In genomic region chr9:112224401-112225289, GRCh38 we compare ENCODE assay signal across 9 cellular contexts. TPM values are rescaled to one million over a fixed set of nuclear protein-coding genes. Genes with fewer than 3 reads are reported as not detected.
DNase-seq lines count a peak whose midpoint lies in the region; ATAC-seq and TF ChIP-seq lines count a peak whose summit lies in the region.
"Had no signal": no experiment of that assay in that cellular context is flagged by ENCODE, and none has a peak within 500 bp of the region (broad histone marks: within the 10 kb centered on the region; RNA-seq: fewer than 3 reads in every experiment).

No MANE protein-coding gene starts in this region.

- no peak overlapping the region for H3K4me3 ChIP-seq in CD8-positive, alpha-beta memory T cell (ENCODE audit: low read length)
- H3K4me3 ChIP-seq in esophagus squamous epithelium (no peak overlapping the region), tibial artery (no peak overlapping the region)

- H3K9me3 ChIP-seq in CD8-positive, alpha-beta memory T cell (ENCODE audit: low read length): no peaks in the 10 kb centered on the region
- H3K9me3 ChIP-seq in esophagus squamous epithelium: no peaks in the 10 kb centered on the region
- H3K9me3 ChIP-seq in tibial artery: no peaks in the 10 kb centered on the region

- no peak for TF ChIP-seq POLR2A in esophagus squamous epithelium (IDR thresholded peaks at IDR 0.05)

- WGBS in esophagus squamous epithelium, 2 donors: 55 to 67% methylated on average over 4 of the region's 4 CpGs

- H3K4me3 Mint-ChIP-seq in CD8-positive, alpha-beta memory T cell: no peak overlapping the region

- no peaks in the 10 kb centered on the region for H3K9me3 Mint-ChIP-seq in CD8-positive, alpha-beta memory T cell

- peak overlapping the region in 4 of 8 donors; percentile 10 to 64 (median 51) for H3K27ac Mint-ChIP-seq in CD8-positive, alpha-beta memory T cell

- intact Hi-C loops in esophagus squamous epithelium (cut with DNase I): no loop called here
- intact Hi-C loops in tibial artery (cut with DNase I; ENCODE audit: low total_unique reads): no loop called here

- POLR2A ChIA-PET in CD8-positive, alpha-beta memory T cell (lab: Charles Lee): interaction anchor here (0.6 kb wide), 1 partner anchor 55 kb away, joined by 3 read pairs; no protein-coding TSS in a partner anchor

- TF ChIP-seq CTCF in esophagus squamous epithelium (IDR thresholded peaks at IDR 0.05) (no peak), tibial artery (IDR thresholded peaks at IDR 0.05) (no peak)

- H3K36me3 Mint-ChIP-seq in CD8-positive, alpha-beta memory T cell: peaks cover 13 to 71% (median 32%) of the 10 kb centered on the region in 3 donors

- H3K27ac ChIP-seq in CD8-positive, alpha-beta memory T cell (ENCODE audit: low read depth, low read length): peak overlapping the region; percentile 35
- H3K27ac ChIP-seq in esophagus squamous epithelium (peak overlapping the region; percentile 22 to 71 (median 50)), tibial artery (no peak overlapping the region)

- no peaks in the 10 kb centered on the region for H3K4me1 ChIP-seq in CD8-positive, alpha-beta memory T cell (ENCODE audit: insufficient read depth, low read length)
- peaks cover 0 to 21% (median 7%) of the 10 kb centered on the region in 3 donors for H3K4me1 ChIP-seq in esophagus squamous epithelium
- peaks cover 0 to 18% (median 0%) of the 10 kb centered on the region in 4 donors for H3K4me1 ChIP-seq in tibial artery

- peaks cover 12 to 16% (median 12%) of the 10 kb centered on the region in 3 donors for H3K4me1 Mint-ChIP-seq in CD8-positive, alpha-beta memory T cell

- no peak for DNase-seq in CD8-positive, alpha-beta memory T cell
- DNase-seq in esophagus squamous epithelium (lab: John Stamatoyannopoulos, UW) (no peak), tibial artery (no peak), hippocampal formation (lab: John Stamatoyannopoulos, UW) (no peak), midbrain (lab: John Stamatoyannopoulos, UW) (no peak)
- DNase-seq: DMS79 treated with DMSO at 0.1 percent for 48 hours had no signal

- ATAC-seq in GM21360 (IDR thresholded peaks at IDR 0.05; ENCODE audit: unreplicated experiment) (peak; percentile 58), HG03571 (IDR thresholded peaks at IDR 0.05; ENCODE audit: unreplicated experiment) (peak; percentile 68), GM21526 (IDR thresholded peaks at IDR 0.05; ENCODE audit: low FRiP score, unreplicated experiment) (no peak)

- H3K27me3 Mint-ChIP-seq in CD8-positive, alpha-beta memory T cell: no peaks in the 10 kb centered on the region

- CTCF ChIA-PET in CD8-positive, alpha-beta memory T cell (lab: Charles Lee): interaction anchor here (1.3 kb wide), 2 partner anchors 48 to 111 kb away, joined by 3 read pairs; no protein-coding TSS in a partner anchor

- H3K36me3 ChIP-seq in CD8-positive, alpha-beta memory T cell (ENCODE audit: insufficient read depth, low read length): peaks cover 31% of the 10 kb centered on the region
- H3K36me3 ChIP-seq in esophagus squamous epithelium (peaks cover 0 to 98% (median 3%) of the 10 kb centered on the region in 3 donors), tibial artery (peaks cover 26 to 51% (median 47%) of the 10 kb centered on the region in 3 donors)

- no peaks in the 10 kb centered on the region for H3K27me3 ChIP-seq in CD8-positive, alpha-beta memory T cell (ENCODE audit: insufficient read depth, low read length, poor library complexity, severe bottlenecking)
- no peaks in the 10 kb centered on the region for H3K27me3 ChIP-seq in esophagus squamous epithelium
- H3K27me3 ChIP-seq in tibial artery: no peaks in the 10 kb centered on the region

RNA-seq across cellular contexts. Expression of gene SUSD1, which starts 49.5 kb away (rescaled TPM):
- 1 to 10 TPM; 5.0 to 5.3 TPM for total RNA-seq in CD8-positive, alpha-beta memory T cell
- polyA plus RNA-seq in CD8-positive, alpha-beta memory T cell: 18.1 TPM
- total RNA-seq in esophagus squamous epithelium: 1 to 10 TPM; 5.6 to 6.6 (median 6.5) TPM

Comparison
In these comparisons a context has a peak if more than half of its experiments do, and no peak if none do; other contexts are left out.
1. H3K27ac ChIP-seq: peak in CD8-positive, alpha-beta memory T cell (single experiment) and esophagus squamous epithelium (4 of 4); none in tibial artery (0 of 2).